Comparison of ENCODE assay signal across 17 cellular contexts in the genomic region with DNA sequence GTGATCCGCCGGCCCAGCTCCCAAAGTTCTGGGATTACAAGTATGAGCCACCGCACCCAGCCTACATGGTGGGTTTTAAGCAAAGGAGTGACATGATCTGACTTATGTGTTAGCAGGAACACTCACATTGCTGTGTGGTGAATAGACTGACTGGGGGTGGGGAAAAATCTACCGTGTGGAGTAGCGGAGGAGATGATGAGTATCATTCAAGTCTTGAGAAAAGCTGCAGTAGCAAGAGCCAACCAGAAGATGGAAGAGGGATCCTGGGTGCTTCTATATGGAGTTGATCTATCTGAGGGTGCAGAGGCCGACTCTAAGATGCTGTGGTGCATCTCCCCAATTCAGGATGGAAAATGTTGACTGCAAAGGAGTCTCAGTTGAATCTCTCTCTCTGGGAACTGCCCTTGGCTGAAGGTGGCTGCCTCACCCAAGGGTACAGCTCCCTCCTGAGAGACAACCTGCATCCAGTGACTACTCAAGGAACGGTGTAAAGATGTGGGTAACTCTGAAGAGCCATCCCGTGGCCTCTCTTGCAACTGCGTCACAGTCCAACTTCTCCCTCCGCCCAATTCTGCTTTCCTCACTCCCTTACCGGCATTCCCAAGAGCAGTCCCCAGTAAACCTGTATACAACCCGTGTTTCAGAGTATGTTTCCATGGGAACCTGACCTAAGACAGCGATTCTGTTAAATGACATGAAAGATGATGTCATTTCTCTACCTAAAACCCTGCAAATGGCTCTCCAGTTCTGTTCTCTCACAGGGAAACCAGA. TPM values are rescaled to one million over a fixed set of nuclear protein-coding genes. Genes with fewer than 3 reads are reported as not detected.
DNase-seq lines count a peak whose midpoint lies in the region; ATAC-seq, FAIRE-seq and TF ChIP-seq lines count a peak whose summit lies in the region.
"Had no signal": no experiment of that assay in that cellular context is flagged by ENCODE, and none has a peak within 500 bp of the region (broad histone marks: within the 10 kb centered on the region; RNA-seq: fewer than 3 reads in every experiment).

No MANE protein-coding gene starts in this region.

- H3K27me3 Mint-ChIP-seq in stimulated activated memory B cell treated with anti-CD40 and anti-IgM and Interleukin-4, amounts not matched to agents 10 μg/mL and 1 μg/mL and 100 μg/mL, for 72 hours: peaks cover 33% of the 10 kb centered on the region
- H3K27me3 Mint-ChIP-seq in nephron progenitor cell (ENCODE audit: low read depth, poor library complexity): no peaks in the 10 kb centered on the region
- H3K27me3 Mint-ChIP-seq: IgD-negative memory B cell had no signal

- no TSS peak for BruUV-seq in A673 (replicated peaks; lab: Mats Ljungman, UMichigan)

- intact Hi-C loops in A673 (cut with micrococcal nuclease; ENCODE audit: unreplicated experiment) (loop anchor here (2.0 to 10.0 kb wide), 5 partner anchors 93 to 461 kb away; no protein-coding TSS in a partner anchor), esophagus muscularis mucosa (cut with DNase I) (loop anchor here (5.0 to 10.0 kb wide), 2 partner anchors 263 to 461 kb away; no protein-coding TSS in a partner anchor)

- H3K27ac ChIP-seq in A673 (ENCODE audit: low read depth, low read length, poor library complexity, severe bottlenecking) (no peak overlapping the region), RWPE2 (ENCODE audit: poor library complexity, severe bottlenecking) (no peak overlapping the region), esophagus muscularis mucosa (replicated peaks in 1 of 4) (no peak overlapping the region)
- H3K27ac ChIP-seq: neutrophil, SJCRH30 had no signal

- H3K9me3 ChIP-seq in A673 (ENCODE audit: low read depth, low read length, poor library complexity, severe bottlenecking): no peaks in the 10 kb centered on the region
- no peaks in the 10 kb centered on the region for H3K9me3 ChIP-seq in RWPE2 (ENCODE audit: severe bottlenecking)
- H3K9me3 ChIP-seq in esophagus muscularis mucosa: no peaks in the 10 kb centered on the region
- H3K9me3 ChIP-seq: neutrophil, SJCRH30 had no signal

- H3K36me3 Mint-ChIP-seq in stimulated activated memory B cell treated with anti-CD40 and anti-IgM and Interleukin-4, amounts not matched to agents 10 μg/mL and 1 μg/mL and 100 μg/mL, for 72 hours: no peaks in the 10 kb centered on the region
- no peaks in the 10 kb centered on the region for H3K36me3 Mint-ChIP-seq in nephron progenitor cell (ENCODE audit: low read depth)
- H3K36me3 Mint-ChIP-seq: CD14-positive monocyte; immature natural killer cell; stimulated activated effector memory CD8-positive, alpha-beta T cell treated with anti-CD3 and anti-CD28 coated beads, Interleukin-12 subunit alpha, Interleukin-12 subunit beta, amount 100 ng/mL, for 72 hours had no signal

- H3K27ac Mint-ChIP-seq in stimulated activated memory B cell treated with anti-CD40 and anti-IgM and Interleukin-4, amounts not matched to agents 10 μg/mL and 1 μg/mL and 100 μg/mL, for 72 hours: no peak overlapping the region
- H3K27ac Mint-ChIP-seq in nephron progenitor cell: no peak overlapping the region
- H3K27ac Mint-ChIP-seq: CD14-positive monocyte; immature natural killer cell; stimulated activated effector memory CD8-positive, alpha-beta T cell treated with anti-CD3 and anti-CD28 coated beads, Interleukin-12 subunit alpha, Interleukin-12 subunit beta, amount 100 ng/mL, for 72 hours had no signal

- DNase-seq in A673 (ENCODE audit: low spot score) (peak; percentile 14), RWPE2 (ENCODE audit: low spot score) (no peak), GM12891 (ENCODE audit: insufficient read length, low spot score) (no peak), esophagus muscularis mucosa (ENCODE audit: extremely low spot score) (no peak), nephron progenitor cell (no peak)
- DNase-seq: immature natural killer cell; NCI-H345; stimulated activated CD4-positive, alpha-beta T cell treated with anti-CD3 and anti-CD28 coated beads, Interleukin-15, amount 100 ng/mL, for 24 hours had no signal

- no peaks in the 10 kb centered on the region for H3K9me3 Mint-ChIP-seq in stimulated activated memory B cell treated with anti-CD40 and anti-IgM and Interleukin-4, amounts not matched to agents 10 μg/mL and 1 μg/mL and 100 μg/mL, for 72 hours
- H3K9me3 Mint-ChIP-seq in nephron progenitor cell: no peaks in the 10 kb centered on the region
- H3K9me3 Mint-ChIP-seq: CD14-positive monocyte; IgD-negative memory B cell; immature natural killer cell; stimulated activated effector memory CD8-positive, alpha-beta T cell treated with anti-CD3 and anti-CD28 coated beads, Interleukin-12 subunit alpha, Interleukin-12 subunit beta, amount 100 ng/mL, for 72 hours had no signal

- TF ChIP-seq POLR2A in GM12891 (IDR thresholded peaks at IDR 0.05; ENCODE audit: low read depth, low read length) (no peak), esophagus muscularis mucosa (IDR thresholded peaks at IDR 0.05; ENCODE audit: low read depth) (no peak)

- 80% methylated on average over 13 of the region's 13 CpGs for WGBS in esophagus muscularis mucosa

- H3K27me3 ChIP-seq in A673 (replicated peaks; ENCODE audit: insufficient read depth, low read depth, low read length, poor library complexity) (no peaks in the 10 kb centered on the region), RWPE2 (ENCODE audit: insufficient read depth, poor library complexity, severe bottlenecking) (no peaks in the 10 kb centered on the region), esophagus muscularis mucosa (no peaks in the 10 kb centered on the region)

- CTCF ChIA-PET in A673 (lab: Charles Lee): no interaction called here

- H3K36me3 ChIP-seq in A673 (ENCODE audit: insufficient read depth, low read length, poor library complexity, severe bottlenecking) (no peaks in the 10 kb centered on the region), RWPE2 (ENCODE audit: low read depth) (no peaks in the 10 kb centered on the region), esophagus muscularis mucosa (no peaks in the 10 kb centered on the region)
- H3K36me3 ChIP-seq: neutrophil, SJCRH30 had no signal

- no peak overlapping the region for H3K4me3 Mint-ChIP-seq in stimulated activated memory B cell treated with anti-CD40 and anti-IgM and Interleukin-4, amounts not matched to agents 10 μg/mL and 1 μg/mL and 100 μg/mL, for 72 hours
- H3K4me3 Mint-ChIP-seq in nephron progenitor cell: no peak overlapping the region
- H3K4me3 Mint-ChIP-seq: CD14-positive monocyte; IgD-negative memory B cell; immature natural killer cell; stimulated activated effector memory CD8-positive, alpha-beta T cell treated with anti-CD3 and anti-CD28 coated beads, Interleukin-12 subunit alpha, Interleukin-12 subunit beta, amount 100 ng/mL, for 72 hours had no signal

- H3K4me3 ChIP-seq in A673 (ENCODE audit: low read depth, low read length, poor library complexity, severe bottlenecking) (no peak overlapping the region), RWPE2 (ENCODE audit: severe bottlenecking) (no peak overlapping the region), esophagus muscularis mucosa (no peak overlapping the region)
- H3K4me3 ChIP-seq: SJCRH30 had no signal

- H3K4me1 ChIP-seq in A673 (ENCODE audit: insufficient read depth, low read length, poor library complexity, severe bottlenecking) (no peaks in the 10 kb centered on the region), RWPE2 (ENCODE audit: insufficient read depth, poor library complexity, severe bottlenecking) (no peaks in the 10 kb centered on the region), esophagus muscularis mucosa (peaks cover 0 to 3% (median under 1%) of the 10 kb centered on the region in 4 donors)

- TF ChIP-seq EP300 in esophagus muscularis mucosa (IDR thresholded peaks at IDR 0.05): no peak

- no peaks in the 10 kb centered on the region for H3K4me1 Mint-ChIP-seq in stimulated activated memory B cell treated with anti-CD40 and anti-IgM and Interleukin-4, amounts not matched to agents 10 μg/mL and 1 μg/mL and 100 μg/mL, for 72 hours
- peaks cover 8% of the 10 kb centered on the region for H3K4me1 Mint-ChIP-seq in nephron progenitor cell
- H3K4me1 Mint-ChIP-seq: immature natural killer cell; stimulated activated effector memory CD8-positive, alpha-beta T cell treated with anti-CD3 and anti-CD28 coated beads, Interleukin-12 subunit alpha, Interleukin-12 subunit beta, amount 100 ng/mL, for 72 hours had no signal

- peak; percentile 50 for ATAC-seq in RWPE2 (ENCODE audit: low read depth)
- peak; percentile 42 for ATAC-seq in esophagus mucosa
- no peak for ATAC-seq in stimulated activated memory B cell treated with anti-CD40 and anti-IgM and Interleukin-4, amounts not matched to agents 10 μg/mL and 1 μg/mL and 100 μg/mL, for 72 hours
- ATAC-seq: stimulated activated effector memory CD8-positive, alpha-beta T cell treated with anti-CD3 and anti-CD28 coated beads, Interleukin-12 subunit alpha, Interleukin-12 subunit beta, amount 100 ng/mL, for 72 hours had no signal

- POLR2A ChIA-PET in A673 (lab: Charles Lee; ENCODE audit: low non-redundant PET): no interaction called here

- TF ChIP-seq CTCF in A673 (conservative IDR thresholded peaks at IDR 0.05; ENCODE audit: low read depth, low read length) (0 out of 2 replicates have a peak, but pooled peaks have one; percentile 10), GM12872 (IDR thresholded peaks at IDR 0.05; ENCODE audit: insufficient read depth, low read depth, low read length) (0 out of 3 replicates have a peak, but pooled peaks have one; percentile 16), RWPE2 (IDR thresholded peaks at IDR 0.05; ENCODE audit: poor library complexity, severe bottlenecking) (no peak), esophagus muscularis mucosa (IDR thresholded peaks at IDR 0.05) (no peak), nephron progenitor cell (IDR thresholded peaks at IDR 0.05) (no peak)

- no peak for FAIRE-seq in GM12891 (lab: Jason Lieb, UNC)
- FAIRE-seq: GM18507 had no signal

TF ChIP-seq in GM12891, 5 proteins besides CTCF, POLR2A, EP300 and RAD21:
- TF ChIP-seq SPI1 (IDR thresholded peaks at IDR 0.05; ENCODE audit: low read depth, low read length): no peak
- no peak for TF ChIP-seq PAX5 (IDR thresholded peaks at IDR 0.05; ENCODE audit: insufficient read depth, low read length, severe bottlenecking)
- TF ChIP-seq POU2F2 (IDR thresholded peaks at IDR 0.05; ENCODE audit: low read depth, low read length): no peak
- TF ChIP-seq TAF1 (IDR thresholded peaks at IDR 0.05; ENCODE audit: low read depth, low read length): no peak
- no peak for TF ChIP-seq POLR2AphosphoS5 (IDR thresholded peaks at IDR 0.05; ENCODE audit: low read depth, low read length)

RNA-seq across cellular contexts. Expression of a gene that starts 7.4 kb away (rescaled TPM):
- 18.4 and 18.6 TPM in 2 replicates for total RNA-seq in A673 (2021)
- total RNA-seq in esophagus mucosa: 25.5 TPM
- polyA plus RNA-seq in GM12891 (2012; ENCODE audit: low read depth, missing spikeins): 5.0 TPM
- 10 to 100 TPM; 49.0 to 68.4 (median 55.5) TPM for total RNA-seq in esophagus muscularis mucosa

Comparison
In these comparisons a context has a peak if more than half of its experiments do, and no peak if none do; other contexts are left out.
1. CTCF ChIP-seq: peak in A673 (single experiment) and GM12872 (single experiment); none in RWPE2 (single experiment), esophagus muscularis mucosa (0 of 3) and nephron progenitor cell (single experiment).